Comparison of ENCODE assay signal across 8 cellular contexts in genomic region chr22:20267441-20268288, GRCh38. TPM values are rescaled to one million over a fixed set of nuclear protein-coding genes. Genes with fewer than 3 reads are reported as not detected.
DNase-seq lines count a peak whose midpoint lies in the region; ATAC-seq and TF ChIP-seq lines count a peak whose summit lies in the region.

No MANE protein-coding gene starts in this region.

- no peaks in the 10 kb centered on the region; a peak in 1 of 22 replicates for H3K27me3 ChIP-seq in BLaER1 treated with 17β-estradiol and CSF1 and Interleukin-3, amounts not matched to agents 10 nM and 100 nM
- H3K27me3 ChIP-seq in duodenal mucosa (ENCODE audit: control insufficient read depth in 1 of 2, insufficient read depth in 2 of 2, low read length in 2 of 2): no peaks in the 10 kb centered on the region

- peak overlapping the region; percentile 92 to 100 (median 98) for H3K4me2 ChIP-seq in BLaER1 treated with 17β-estradiol and CSF1 and Interleukin-3, amounts not matched to agents 10 nM and 100 nM

- H3K9me3 ChIP-seq in BLaER1 treated with 17β-estradiol and CSF1 and Interleukin-3, amounts not matched to agents 10 nM and 100 nM (replicated peaks in 1 of 11): no peaks in the 10 kb centered on the region
- no peaks in the 10 kb centered on the region for H3K9me3 ChIP-seq in duodenal mucosa (ENCODE audit: control insufficient read depth in 1 of 2, low read length in 2 of 2)

- TF ChIP-seq CTCF in neural crest cell (conservative IDR thresholded peaks at IDR 0.05): no peak

- H3K27me3 Mint-ChIP-seq in neural crest cell (ENCODE audit: low read depth): no peaks in the 10 kb centered on the region

- H3K4me3 ChIP-seq in BLaER1 treated with 17β-estradiol and CSF1 and Interleukin-3, amounts not matched to agents 10 nM and 100 nM: peak overlapping the region; percentile 68 to 85 (median 77)
- peak overlapping the region; percentile 30; the same call in 1 of the 2 replicates for H3K4me3 ChIP-seq in Jurkat, Clone E6-1 (ENCODE audit: low read length)
- H3K4me3 ChIP-seq in duodenal mucosa (ENCODE audit: low read depth in 1 of 2, low read length in 2 of 2): peak overlapping the region; percentile 21 to 40

- peak overlapping the region; percentile 66 to 88 (median 77) for H3K9ac ChIP-seq in BLaER1 treated with 17β-estradiol and CSF1 and Interleukin-3, amounts not matched to agents 10 nM and 100 nM
- H3K9ac ChIP-seq in duodenal mucosa (ENCODE audit: low read depth in 1 of 2, low read length in 2 of 2): no peak overlapping the region

- intact Hi-C loops in head of caudate nucleus (cut with DNase I): loop anchor here (5.0 kb wide), 1 partner anchor 110 kb away; no protein-coding TSS in a partner anchor

- peaks cover 17% of the 10 kb centered on the region for H3K4me1 Mint-ChIP-seq in neural crest cell

- H3K36me3 ChIP-seq in BLaER1 treated with 17β-estradiol and CSF1 and Interleukin-3, amounts not matched to agents 10 nM and 100 nM: no peaks in the 10 kb centered on the region; a peak in 1 of 22 replicates
- H3K36me3 ChIP-seq in duodenal mucosa (ENCODE audit: control insufficient read depth in 1 of 2, insufficient read depth in 2 of 2, low read length in 2 of 2): no peaks in the 10 kb centered on the region

- no peak for ATAC-seq in GM21515 (IDR thresholded peaks at IDR 0.05; ENCODE audit: unreplicated experiment)

- DNase-seq in Jurkat, Clone E6-1 (ENCODE audit: low read depth, low spot score): no peak
- DNase-seq in neural crest cell (ENCODE audit: low read depth, low spot score) (no peak), cortex of kidney (lab: John Stamatoyannopoulos, UW) (no peak), head of caudate nucleus (no peak)
- no peak for DNase-seq in effector CD8-positive, alpha-beta T cell (lab: John Stamatoyannopoulos, UW)

- peak overlapping the region; percentile 61 for H3K4me3 Mint-ChIP-seq in neural crest cell

- peaks cover 0 to 51% (median 27%) of the 10 kb centered on the region in 11 experiments; a peak in 14 of 22 replicates for H4K20me1 ChIP-seq in BLaER1 treated with 17β-estradiol and CSF1 and Interleukin-3, amounts not matched to agents 10 nM and 100 nM

- H3K9me3 Mint-ChIP-seq in neural crest cell: no peaks in the 10 kb centered on the region

- no peak overlapping the region for H3K27ac Mint-ChIP-seq in neural crest cell (ENCODE audit: unreplicated experiment)

- H3K36me3 Mint-ChIP-seq in neural crest cell (ENCODE audit: low read depth): no peaks in the 10 kb centered on the region

- peak overlapping the region in 8 of 11 experiments; percentile 43 to 75 (median 68); a peak in 15 of 22 replicates for H3K27ac ChIP-seq in BLaER1 treated with 17β-estradiol and CSF1 and Interleukin-3, amounts not matched to agents 10 nM and 100 nM
- H3K27ac ChIP-seq in duodenal mucosa (ENCODE audit: low read depth, low read length): no peak overlapping the region

- peaks cover 42 to 92% (median 88%) of the 10 kb centered on the region in 10 experiments for H3K4me1 ChIP-seq in BLaER1 treated with 17β-estradiol and CSF1 and Interleukin-3, amounts not matched to agents 10 nM and 100 nM
- peaks cover 0 to 10% of the 10 kb centered on the region in 2 donors for H3K4me1 ChIP-seq in duodenal mucosa (ENCODE audit: control insufficient read depth in 1 of 2, insufficient read depth in 2 of 2, low read length in 2 of 2)

RNA-seq across cellular contexts. Expression of gene RTN4R, which starts 0.5 kb away (rescaled TPM):
- 8.8 TPM for polyA plus RNA-seq in Jurkat, Clone E6-1 (2012; ENCODE audit: insufficient read depth, insufficient read length)
- total RNA-seq in neural crest cell: 17.9 and 19.0 TPM in 2 replicates

RNA-seq across cellular contexts. Expression of gene DGCR6L, which starts 52.2 kb away (rescaled TPM):
- 80.2 TPM for polyA plus RNA-seq in Jurkat, Clone E6-1 (2012; ENCODE audit: insufficient read depth, insufficient read length)
- total RNA-seq in neural crest cell: 52.1 and 58.7 TPM in 2 replicates

Comparison
In these comparisons a context has a peak if more than half of its experiments do, and no peak if none do; other contexts are left out.
1. H3K9ac ChIP-seq: peak in BLaER1 treated with 17β-estradiol and CSF1 and Interleukin-3, amounts not matched to agents 10 nM and 100 nM (11 of 11); none in duodenal mucosa (0 of 2).
2. Peak in every context shown above with its lines, with median percentiles within 50 percentile points of each other: H3K4me3 ChIP-seq.